ENCODE assay signal across 1 cellular context in genomic region chr22:24727218-24727851, GRCh38.
TF ChIP-seq lines count a peak whose summit lies in the region.

No MANE protein-coding gene starts in this region.

TF ChIP-seq in SK-N-SH treated with all-trans-retinoic acid at 6 μM for 48 hours, 23 proteins besides CTCF, POLR2A, EP300 and RAD21 (continued from another document):
- TF ChIP-seq TSHZ2 (CRISPR knock-in tag; IDR thresholded peaks at IDR 0.05) (peak; percentile 38; the same call in 1 of the 2 replicates), ZNF565 (CRISPR knock-in tag; conservative IDR thresholded peaks at IDR 0.05; ENCODE audit: low read depth) (no peak), ZFP30 (CRISPR knock-in tag; IDR thresholded peaks at IDR 0.05) (no peak), PATZ1 (CRISPR knock-in tag; IDR thresholded peaks at IDR 0.05; ENCODE audit: borderline replicate concordance) (no peak), CREB5 (CRISPR knock-in tag; IDR thresholded peaks at IDR 0.05; ENCODE audit: low read depth) (peak; percentile 58; the same call in 1 of the 2 replicates), TOX (CRISPR knock-in tag; IDR thresholded peaks at IDR 0.05; ENCODE audit: borderline replicate concordance) (no peak), RARB (CRISPR knock-in tag; IDR thresholded peaks at IDR 0.05) (no peak), ISL1 (CRISPR knock-in tag; IDR thresholded peaks at IDR 0.05) (peak; percentile 92), ESRRG (CRISPR knock-in tag; IDR thresholded peaks at IDR 0.05) (no peak), CSDC2 (CRISPR knock-in tag; IDR thresholded peaks at IDR 0.05) (no peak), OSR1 (CRISPR knock-in tag; IDR thresholded peaks at IDR 0.05) (no peak), GLIS3 (CRISPR knock-in tag; IDR thresholded peaks at IDR 0.05) (no peak), ZC3H10 (CRISPR knock-in tag; IDR thresholded peaks at IDR 0.05) (no peak), CSRNP3 (CRISPR knock-in tag; IDR thresholded peaks at IDR 0.05) (0 out of 2 replicates have a peak, but pooled peaks have one; percentile 56), POU6F1 (CRISPR knock-in tag; IDR thresholded peaks at IDR 0.05; ENCODE audit: borderline replicate concordance, low read depth) (no peak), ZNF70 (CRISPR knock-in tag; IDR thresholded peaks at IDR 0.05) (no peak), SNAI2 (CRISPR knock-in tag; IDR thresholded peaks at IDR 0.05) (peak; percentile 77; the same call in 1 of the 2 replicates), ZNF8 (CRISPR knock-in tag; IDR thresholded peaks at IDR 0.05) (no peak)
TF ChIP-seq in SK-N-SH treated with all-trans-retinoic acid at 6 μM for 48 hours: peak in this region for 6.
